In the genomic region with DNA sequence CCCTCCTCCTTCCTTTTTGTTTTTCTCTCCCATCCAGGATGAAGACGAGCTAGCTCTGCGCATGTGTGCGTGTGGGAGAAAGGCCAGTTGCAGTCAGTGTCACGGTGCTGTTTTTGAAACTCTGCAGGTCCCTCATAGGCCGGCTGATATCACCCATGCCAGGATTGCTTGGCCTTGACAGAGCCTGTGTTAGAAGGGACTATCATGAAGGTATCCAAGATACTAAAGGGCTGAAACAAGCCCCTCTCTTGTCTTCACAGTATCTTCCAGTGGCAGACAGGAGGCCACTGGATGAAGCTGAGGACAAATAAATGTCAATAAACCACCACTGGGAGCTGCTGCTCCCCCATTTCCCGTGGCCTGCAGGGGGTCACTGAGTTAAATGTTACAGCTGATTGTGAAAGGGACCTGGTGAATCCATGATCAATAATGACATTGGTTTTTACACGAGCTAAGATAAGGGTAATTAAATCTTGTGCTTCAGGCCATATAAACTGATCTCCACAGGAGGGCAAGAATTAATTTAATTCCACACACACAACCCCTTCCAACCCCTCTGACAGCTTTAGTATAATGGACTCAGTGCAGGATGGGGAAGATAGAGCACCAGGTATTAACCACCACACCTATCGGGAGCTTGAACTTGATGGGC, we compare ENCODE assay signal across 1 cellular context.
A peak's percentile ranks its signal among the peaks of the same experiment; 100 is the strongest.
TF ChIP-seq lines count a peak whose summit lies in the region.

No MANE protein-coding gene starts in this region.

TF ChIP-seq in K562, 482 proteins besides CTCF, POLR2A, EP300 and RAD21 (continued from another document):
- TF ChIP-seq, protein P1, sequence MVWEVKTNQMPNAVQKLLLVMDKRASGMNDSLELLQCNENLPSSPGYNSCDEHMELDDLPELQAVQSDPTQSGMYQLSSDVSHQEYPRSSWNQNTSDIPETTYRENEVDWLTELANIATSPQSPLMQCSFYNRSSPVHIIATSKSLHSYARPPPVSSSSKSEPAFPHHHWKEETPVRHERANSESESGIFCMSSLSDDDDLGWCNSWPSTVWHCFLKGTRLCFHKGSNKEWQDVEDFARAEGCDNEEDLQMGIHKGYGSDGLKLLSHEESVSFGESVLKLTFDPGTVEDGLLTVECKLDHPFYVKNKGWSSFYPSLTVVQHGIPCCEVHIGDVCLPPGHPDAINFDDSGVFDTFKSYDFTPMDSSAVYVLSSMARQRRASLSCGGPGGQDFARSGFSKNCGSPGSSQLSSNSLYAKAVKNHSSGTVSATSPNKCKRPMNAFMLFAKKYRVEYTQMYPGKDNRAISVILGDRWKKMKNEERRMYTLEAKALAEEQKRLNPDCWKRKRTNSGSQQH (CRISPR knock-in tag; IDR thresholded peaks at IDR 0.05): no peak
- TF ChIP-seq U2AF2 (optimal IDR thresholded peaks at IDR 0.05; ENCODE audit: low read depth, low read length) (no peak), ATF1 (CRISPR knock-in tag; IDR thresholded peaks at IDR 0.05) (no peak), ATF1 (tag; IDR thresholded peaks at IDR 0.05) (no peak), POLR2AphosphoS5 (IDR thresholded peaks at IDR 0.05; ENCODE audit: control insufficient read depth, insufficient read depth, low read depth, low read length) (no peak), ZC3H4 (CRISPR knock-in tag; IDR thresholded peaks at IDR 0.05; ENCODE audit: borderline replicate concordance) (0 out of 2 replicates have a peak, but pooled peaks have one; percentile 52), NR1H2 (CRISPR knock-in tag; IDR thresholded peaks at IDR 0.05) (0 out of 2 replicates have a peak, but pooled peaks have one; percentile 12), NRF1 (conservative IDR thresholded peaks at IDR 0.05 in 1 of 2, IDR thresholded peaks at IDR 0.05 in 1 of 2) (peak; percentile 63 to 64), DMBX1 (CRISPR knock-in tag; IDR thresholded peaks at IDR 0.05; ENCODE audit: borderline replicate concordance) (0 out of 2 replicates have a peak, but pooled peaks have one; percentile 11), NFRKB (IDR thresholded peaks at IDR 0.05; ENCODE audit: low read depth) (no peak), PTTG1 (tag; IDR thresholded peaks at IDR 0.05; ENCODE audit: low read depth) (peak; percentile 52; the same call in 1 of the 2 replicates), ZFX (CRISPR knock-in tag; IDR thresholded peaks at IDR 0.05) (0 out of 2 replicates have a peak, but pooled peaks have one; percentile 5), XRCC5 (IDR thresholded peaks at IDR 0.05; ENCODE audit: low read depth, low read length) (no peak), DACH1 (IDR thresholded peaks at IDR 0.05; ENCODE audit: partially characterized antibody) (peak; percentile 27), ZNF445 (CRISPR knock-in tag; IDR thresholded peaks at IDR 0.05; ENCODE audit: low read depth) (no peak), DPF2 (IDR thresholded peaks at IDR 0.05) (no peak), FOXK2 (conservative IDR thresholded peaks at IDR 0.05 in 1 of 2, IDR thresholded peaks at IDR 0.05 in 1 of 2; ENCODE audit: low read depth in 2 of 2) (no peak), ILF3 (IDR thresholded peaks at IDR 0.05; ENCODE audit: borderline replicate concordance) (no peak), CEBPB (tag; IDR thresholded peaks at IDR 0.05) (peak; percentile 24; the same call in 1 of the 2 replicates), ZSCAN29 (IDR thresholded peaks at IDR 0.05) (no peak), CEBPG (CRISPR knock-in tag; IDR thresholded peaks at IDR 0.05) (no peak), CEBPG (tag; conservative IDR thresholded peaks at IDR 0.05 in 1 of 2, IDR thresholded peaks at IDR 0.05 in 1 of 2) (0 out of 4 replicates have a peak, but pooled peaks of 1 of the 2 experiments have one; percentile 16), GTF2F1 (IDR thresholded peaks at IDR 0.05; ENCODE audit: low read depth, low read length) (no peak), BRD9 (IDR thresholded peaks at IDR 0.05; ENCODE audit: low read depth, partially characterized antibody) (peak; percentile 58), ZNF584 (CRISPR knock-in tag; IDR thresholded peaks at IDR 0.05; ENCODE audit: low read depth) (peak; percentile 65; the same call in 1 of the 2 replicates), RFX7 (CRISPR knock-in tag; IDR thresholded peaks at IDR 0.05) (no peak), KLF16 (IDR thresholded peaks at IDR 0.05) (0 out of 2 replicates have a peak, but pooled peaks have one; percentile 5), ZNF239 (CRISPR knock-in tag; IDR thresholded peaks at IDR 0.05) (no peak)
- TF ChIP-seq, protein P2, sequence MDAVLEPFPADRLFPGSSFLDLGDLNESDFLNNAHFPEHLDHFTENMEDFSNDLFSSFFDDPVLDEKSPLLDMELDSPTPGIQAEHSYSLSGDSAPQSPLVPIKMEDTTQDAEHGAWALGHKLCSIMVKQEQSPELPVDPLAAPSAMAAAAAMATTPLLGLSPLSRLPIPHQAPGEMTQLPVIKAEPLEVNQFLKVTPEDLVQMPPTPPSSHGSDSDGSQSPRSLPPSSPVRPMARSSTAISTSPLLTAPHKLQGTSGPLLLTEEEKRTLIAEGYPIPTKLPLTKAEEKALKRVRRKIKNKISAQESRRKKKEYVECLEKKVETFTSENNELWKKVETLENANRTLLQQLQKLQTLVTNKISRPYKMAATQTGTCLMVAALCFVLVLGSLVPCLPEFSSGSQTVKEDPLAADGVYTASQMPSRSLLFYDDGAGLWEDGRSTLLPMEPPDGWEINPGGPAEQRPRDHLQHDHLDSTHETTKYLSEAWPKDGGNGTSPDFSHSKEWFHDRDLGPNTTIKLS (IDR thresholded peaks at IDR 0.05; ENCODE audit: borderline replicate concordance, low read depth): peak; percentile 33; the same call in 1 of the 2 replicates
